8 cellular contexts compared by ENCODE assay signal in genomic region chr3:130178855-130179254, GRCh38.
DNase-seq lines count a peak whose midpoint lies in the region; ATAC-seq, FAIRE-seq and TF ChIP-seq lines count a peak whose summit lies in the region.
"Not testable (repeated sequence)": the region's sequence is repeated elsewhere in the genome, so short reads cannot be mapped to it uniquely, and the experiment has no call there.

No MANE protein-coding gene starts in this region.

- H3K9me3 Mint-ChIP-seq in CD14-positive monocyte; activated CD8-positive, alpha-beta T cell treated with anti-CD3 and anti-CD28 coated beads, Interleukin-2, amount 10 ng/mL, durations not matched to agents 7 days and 5 days (ENCODE audit: insufficient read depth); activated naive CD4-positive, alpha-beta T cell treated with anti-CD3 and anti-CD28 coated beads, Interleukin-2, amount 50 U/mL, for 72 hours; dendritic cell treated with granulocyte-macrophage colony-stimulating factor and Interleukin-4, amounts not matched to agents 40 ng/mL and 50 ng/mL, for 4 days: not testable (repeated sequence)

- H3K9me3 ChIP-seq in small intestine (ENCODE audit: control insufficient read depth, low read depth): not testable (repeated sequence)

- CTCF ChIA-PET in activated CD8-positive, alpha-beta T cell treated with anti-CD3 and anti-CD28 coated beads, Interleukin-2, amount 10 ng/mL, durations not matched to agents 7 days and 5 days (lab: Charles Lee): not testable (repeated sequence)

- H3K18ac ChIP-seq in mesendoderm (ENCODE audit: low read length): not testable (repeated sequence)

- H3K23ac ChIP-seq in mesendoderm (ENCODE audit: low read length): not testable (repeated sequence)

- no CpG with 5 or more reads among the region's 3 CpGs for WGBS in mesendoderm (ENCODE audit: extremely low coverage, insufficient coverage, low lambda C conversion rate)
- WGBS in small intestine, 3 donors: 8 to 44% (median 20%) methylated on average over 3 of the region's 3 CpGs

- H4K5ac ChIP-seq in mesendoderm (ENCODE audit: low read length): not testable (repeated sequence)

- not testable (repeated sequence) for H2BK15ac ChIP-seq in mesendoderm (replicated peaks; ENCODE audit: low read depth)

- H2BK120ac ChIP-seq in mesendoderm (ENCODE audit: low read depth, low read length): peak overlapping the region; percentile 28

- not testable (repeated sequence) for H3K79me1 ChIP-seq in mesendoderm (ENCODE audit: low read length)

- FAIRE-seq in small intestine (lab: Jason Lieb, UNC): not testable (repeated sequence)

- H3K27ac ChIP-seq in mesendoderm (ENCODE audit: low read depth, low read length); small intestine (ENCODE audit: low read depth in 1 of 2, low read length in 1 of 2): not testable (repeated sequence)

- not testable (repeated sequence) for H3K4me3 ChIP-seq in mesendoderm (ENCODE audit: low read length); small intestine (ENCODE audit: low read depth in 1 of 2, low read length in 2 of 2)

- peak overlapping the region; percentile 70 to 89 for H3K4me3 Mint-ChIP-seq in CD14-positive monocyte
- H3K4me3 Mint-ChIP-seq in activated CD8-positive, alpha-beta T cell treated with anti-CD3 and anti-CD28 coated beads, Interleukin-2, amount 10 ng/mL, durations not matched to agents 7 days and 5 days: peak overlapping the region; percentile 75
- not testable (repeated sequence) for H3K4me3 Mint-ChIP-seq in dendritic cell treated with granulocyte-macrophage colony-stimulating factor and Interleukin-4, amounts not matched to agents 40 ng/mL and 50 ng/mL, for 4 days

- not testable (repeated sequence) for H3K27me3 ChIP-seq in mesendoderm (ENCODE audit: insufficient read depth, low read length, poor library complexity); small intestine (ENCODE audit: control insufficient read depth in 2 of 2, insufficient read depth in 2 of 2, low read length in 2 of 2)

- not testable (repeated sequence) for H2BK5ac ChIP-seq in mesendoderm (ENCODE audit: low read length)

- H3K79me2 ChIP-seq in mesendoderm (ENCODE audit: control insufficient read depth, insufficient read depth, low read length): not testable (repeated sequence)

- not testable (repeated sequence) for H3K4me2 ChIP-seq in mesendoderm (ENCODE audit: low read length)

- in situ Hi-C loops in GM13976 (cut with MboI; ENCODE audit: low sequenced_read_pairs, unreplicated experiment): not testable (repeated sequence)

- not testable (repeated sequence) for H4K8ac ChIP-seq in mesendoderm (ENCODE audit: low read depth, low read length)

- POLR2A ChIA-PET in activated CD8-positive, alpha-beta T cell treated with anti-CD3 and anti-CD28 coated beads, Interleukin-2, amount 10 ng/mL, durations not matched to agents 7 days and 5 days (lab: Charles Lee): interaction anchor here (0.9 kb wide), 1 partner anchor 67 kb away, joined by 4 read pairs; no protein-coding TSS in a partner anchor

- not testable (repeated sequence) for H3K56ac ChIP-seq in mesendoderm (ENCODE audit: low read length)

- intact Hi-C loops in CD14-positive monocyte (cut with micrococcal nuclease); dendritic cell treated with granulocyte-macrophage colony-stimulating factor and Interleukin-4, amounts not matched to agents 40 ng/mL and 50 ng/mL, for 4 days (cut with micrococcal nuclease): not testable (repeated sequence)

- not testable (repeated sequence) for H2AK5ac ChIP-seq in mesendoderm (ENCODE audit: low read length)

- TF ChIP-seq CTCF in CD14-positive monocyte (IDR thresholded peaks at IDR 0.05); GM13976 (IDR thresholded peaks at IDR 0.05; ENCODE audit: borderline replicate concordance, control extremely low read depth, extremely low read depth, insufficient read depth, missing control alignments): not testable (repeated sequence)

- not testable (repeated sequence) for H3K4ac ChIP-seq in mesendoderm (ENCODE audit: low read depth, low read length)

- not testable (repeated sequence) for H3K9ac ChIP-seq in mesendoderm (ENCODE audit: low read length)

- H3K36me3 ChIP-seq in mesendoderm (ENCODE audit: control insufficient read depth, insufficient read depth, low read length); small intestine (ENCODE audit: control insufficient read depth in 2 of 2, insufficient read depth in 2 of 2, low read length in 2 of 2): not testable (repeated sequence)

- not testable (repeated sequence) for H3K27me3 Mint-ChIP-seq in CD14-positive monocyte (ENCODE audit: low read depth in 3 of 3); activated CD8-positive, alpha-beta T cell treated with anti-CD3 and anti-CD28 coated beads, Interleukin-2, amount 10 ng/mL, durations not matched to agents 7 days and 5 days (ENCODE audit: low read depth)
- peaks cover 11% of the 10 kb centered on the region for H3K27me3 Mint-ChIP-seq in dendritic cell treated with granulocyte-macrophage colony-stimulating factor and Interleukin-4, amounts not matched to agents 40 ng/mL and 50 ng/mL, for 4 days

- not testable (repeated sequence) for DNase-seq in CD14-positive monocyte (ENCODE audit: low spot score); activated CD8-positive, alpha-beta T cell treated with anti-CD3 and anti-CD28 coated beads, Interleukin-2, amount 10 ng/mL, durations not matched to agents 7 days and 5 days; mesendoderm
- DNase-seq in GM13976 (ENCODE audit: low spot score) (peak; percentile 7), OCI-M1 (lab: John Stamatoyannopoulos, UW) (peak; percentile 37), small intestine (peak; percentile 33)
- peak in 1 of 2 donors; percentile 8 for DNase-seq in activated naive CD4-positive, alpha-beta T cell treated with anti-CD3 and anti-CD28 coated beads, Interleukin-2, amount 50 U/mL, for 72 hours (ENCODE audit: low spot score in 2 of 2)

- H3K27ac Mint-ChIP-seq in CD14-positive monocyte: peak overlapping the region in 4 of 7 donors; percentile 8 to 72 (median 66)
- peak overlapping the region; percentile 86 for H3K27ac Mint-ChIP-seq in activated CD8-positive, alpha-beta T cell treated with anti-CD3 and anti-CD28 coated beads, Interleukin-2, amount 10 ng/mL, durations not matched to agents 7 days and 5 days
- peak overlapping the region; percentile 51 to 84 for H3K27ac Mint-ChIP-seq in activated naive CD4-positive, alpha-beta T cell treated with anti-CD3 and anti-CD28 coated beads, Interleukin-2, amount 50 U/mL, for 72 hours
- H3K27ac Mint-ChIP-seq in dendritic cell treated with granulocyte-macrophage colony-stimulating factor and Interleukin-4, amounts not matched to agents 40 ng/mL and 50 ng/mL, for 4 days: peak overlapping the region; percentile 76

- ATAC-seq in activated CD8-positive, alpha-beta T cell treated with anti-CD3 and anti-CD28 coated beads, Interleukin-2, amount 10 ng/mL, durations not matched to agents 7 days and 5 days; activated naive CD4-positive, alpha-beta T cell treated with anti-CD3 and anti-CD28 coated beads, Interleukin-2, amount 50 U/mL, for 72 hours: not testable (repeated sequence)

- H3K4me1 ChIP-seq in mesendoderm (ENCODE audit: control insufficient read depth, low read depth, low read length); small intestine (ENCODE audit: control insufficient read depth in 2 of 2, insufficient read depth in 1 of 2, low read depth in 1 of 2, low read length in 1 of 2): not testable (repeated sequence)

- peaks cover 16% of the 10 kb centered on the region for H3K4me1 Mint-ChIP-seq in CD14-positive monocyte
- H3K4me1 Mint-ChIP-seq in activated CD8-positive, alpha-beta T cell treated with anti-CD3 and anti-CD28 coated beads, Interleukin-2, amount 10 ng/mL, durations not matched to agents 7 days and 5 days (ENCODE audit: low read depth): peaks cover 27% of the 10 kb centered on the region
- H3K4me1 Mint-ChIP-seq in dendritic cell treated with granulocyte-macrophage colony-stimulating factor and Interleukin-4, amounts not matched to agents 40 ng/mL and 50 ng/mL, for 4 days (ENCODE audit: low read depth): peaks cover 27% of the 10 kb centered on the region

- not testable (repeated sequence) for H3K36me3 Mint-ChIP-seq in CD14-positive monocyte; activated CD8-positive, alpha-beta T cell treated with anti-CD3 and anti-CD28 coated beads, Interleukin-2, amount 10 ng/mL, durations not matched to agents 7 days and 5 days (ENCODE audit: low read depth); activated naive CD4-positive, alpha-beta T cell treated with anti-CD3 and anti-CD28 coated beads, Interleukin-2, amount 50 U/mL, for 72 hours; dendritic cell treated with granulocyte-macrophage colony-stimulating factor and Interleukin-4, amounts not matched to agents 40 ng/mL and 50 ng/mL, for 4 days (ENCODE audit: low read depth)
